Comparison of ENCODE assay signal across 8 cellular contexts in the genomic region with DNA sequence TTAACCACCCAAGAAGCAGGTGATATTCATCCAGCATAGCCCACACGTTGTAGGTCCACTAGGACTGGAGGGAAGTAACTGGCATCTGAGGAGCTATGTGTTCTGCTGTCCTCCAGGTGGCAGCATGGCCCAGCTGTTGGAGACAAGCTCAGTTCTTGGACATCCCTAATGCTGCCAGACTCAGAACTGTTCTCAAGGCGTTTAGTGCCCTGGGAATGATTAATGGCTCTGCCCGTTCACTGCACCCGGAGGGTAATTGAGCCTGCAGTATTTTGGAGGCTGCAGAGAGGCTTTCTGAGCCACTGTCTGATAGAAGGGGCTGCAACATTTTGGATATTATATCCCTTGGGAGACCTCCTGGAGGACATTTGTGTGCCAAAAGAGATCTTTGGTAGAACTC.
DNase-seq lines count a peak whose midpoint lies in the region; ATAC-seq, FAIRE-seq and TF ChIP-seq lines count a peak whose summit lies in the region.

No MANE protein-coding gene starts in this region.

- no TSS peak for BruUV-seq in A673 (replicated peaks; lab: Mats Ljungman, UMichigan)

- ATAC-seq in HG03039 (IDR thresholded peaks at IDR 0.05; ENCODE audit: unreplicated experiment) (peak; percentile 90), T-helper 17 cell (peak; percentile 37), left colon (peak; percentile 100)

- peak overlapping the region; percentile 22 for H3K27ac ChIP-seq in A673 (ENCODE audit: low read depth, low read length, poor library complexity, severe bottlenecking)

- TF ChIP-seq CTCF in A673 (conservative IDR thresholded peaks at IDR 0.05; ENCODE audit: low read depth, low read length): peak; percentile 88

- peaks cover 18% of the 10 kb centered on the region for H3K27me3 Mint-ChIP-seq in T-helper 17 cell

- H3K9me3 ChIP-seq in A673 (ENCODE audit: low read depth, low read length, poor library complexity, severe bottlenecking) (no peaks in the 10 kb centered on the region), T-helper 17 cell (ENCODE audit: control insufficient read depth, low read length, poor library complexity, severe bottlenecking) (no peaks in the 10 kb centered on the region)

- H3K4me1 Mint-ChIP-seq in T-helper 17 cell: peaks cover 4% of the 10 kb centered on the region

- CTCF ChIA-PET in A673 (lab: Charles Lee): interaction anchor here (0.6 to 2.3 kb wide), 18 partner anchors 55 to 1089 kb away, joined by 3 to 39 read pairs (median 4); no protein-coding TSS in a partner anchor

- peak; percentile 98 for DNase-seq in A673 (ENCODE audit: low spot score)
- DNase-seq in GM18507 (ENCODE audit: extremely low spot score, insufficient read length, low read depth): peak; percentile 9
- peak; percentile 42 for DNase-seq in NCI-H187 treated with DMSO at 0.1 percent for 48 hours (lab: John Stamatoyannopoulos, UW)
- DNase-seq in T-helper 17 cell: no peak
- peak; percentile 49 for DNase-seq in cerebellum (ENCODE audit: low spot score)
- peak; percentile 63 to 70 for DNase-seq in left colon
- DNase-seq in stimulated activated CD4-positive, alpha-beta T cell treated with anti-CD3 and anti-CD28 coated beads, Interleukin-4, amount 100 ng/mL, for 24 hours: peak; percentile 44

- no peak overlapping the region for H3K4me3 ChIP-seq in A673 (ENCODE audit: low read depth, low read length, poor library complexity, severe bottlenecking)

- peaks cover 46% of the 10 kb centered on the region for H3K4me1 ChIP-seq in A673 (ENCODE audit: insufficient read depth, low read length, poor library complexity, severe bottlenecking)

- H3K36me3 ChIP-seq in A673 (ENCODE audit: insufficient read depth, low read length, poor library complexity, severe bottlenecking): no peaks in the 10 kb centered on the region

- no peaks in the 10 kb centered on the region for H3K27me3 ChIP-seq in A673 (replicated peaks; ENCODE audit: insufficient read depth, low read depth, low read length, poor library complexity)

- no peak overlapping the region for H3K4me3 Mint-ChIP-seq in T-helper 17 cell

- H3K36me3 Mint-ChIP-seq in T-helper 17 cell (ENCODE audit: low read depth): no peaks in the 10 kb centered on the region

- intact Hi-C loops in A673 (cut with micrococcal nuclease; ENCODE audit: unreplicated experiment): loop anchor here (1.0 to 10.0 kb wide), 8 partner anchors 226 to 1159 kb away; a partner anchor contains a TSS
- intact Hi-C loops in left colon (cut with DNase I, micrococcal nuclease): loop anchor here in 1 of 2 donors (2.0 to 10.0 kb wide), 2 partner anchors 793 to 1089 kb away; no protein-coding TSS in a partner anchor

- H3K27ac Mint-ChIP-seq in T-helper 17 cell: no peak overlapping the region

- FAIRE-seq in GM18507 (lab: Jason Lieb, UNC): peak; percentile 69

- POLR2A ChIA-PET in A673 (lab: Charles Lee; ENCODE audit: low non-redundant PET): interaction anchor here (0.6 kb wide), 1 partner anchor 225 kb away, joined by 3 read pairs; no protein-coding TSS in a partner anchor

Comparison
In these comparisons a context has a peak if more than half of its experiments do, and no peak if none do; other contexts are left out.
1. DNase-seq: peak in A673 (single experiment), GM18507 (single experiment), NCI-H187 treated with DMSO at 0.1 percent for 48 hours (single experiment), cerebellum (single experiment), left colon (2 of 2) and stimulated activated CD4-positive, alpha-beta T cell treated with anti-CD3 and anti-CD28 coated beads, Interleukin-4, amount 100 ng/mL, for 24 hours (single experiment); none in T-helper 17 cell (0 of 3).
2. ATAC-seq: peak in every context shown above with its lines; median percentile 100 in left colon; 90 in HG03039; 37 in T-helper 17 cell.